Comparison of ENCODE assay signal across 1 cellular context in the genomic region with DNA sequence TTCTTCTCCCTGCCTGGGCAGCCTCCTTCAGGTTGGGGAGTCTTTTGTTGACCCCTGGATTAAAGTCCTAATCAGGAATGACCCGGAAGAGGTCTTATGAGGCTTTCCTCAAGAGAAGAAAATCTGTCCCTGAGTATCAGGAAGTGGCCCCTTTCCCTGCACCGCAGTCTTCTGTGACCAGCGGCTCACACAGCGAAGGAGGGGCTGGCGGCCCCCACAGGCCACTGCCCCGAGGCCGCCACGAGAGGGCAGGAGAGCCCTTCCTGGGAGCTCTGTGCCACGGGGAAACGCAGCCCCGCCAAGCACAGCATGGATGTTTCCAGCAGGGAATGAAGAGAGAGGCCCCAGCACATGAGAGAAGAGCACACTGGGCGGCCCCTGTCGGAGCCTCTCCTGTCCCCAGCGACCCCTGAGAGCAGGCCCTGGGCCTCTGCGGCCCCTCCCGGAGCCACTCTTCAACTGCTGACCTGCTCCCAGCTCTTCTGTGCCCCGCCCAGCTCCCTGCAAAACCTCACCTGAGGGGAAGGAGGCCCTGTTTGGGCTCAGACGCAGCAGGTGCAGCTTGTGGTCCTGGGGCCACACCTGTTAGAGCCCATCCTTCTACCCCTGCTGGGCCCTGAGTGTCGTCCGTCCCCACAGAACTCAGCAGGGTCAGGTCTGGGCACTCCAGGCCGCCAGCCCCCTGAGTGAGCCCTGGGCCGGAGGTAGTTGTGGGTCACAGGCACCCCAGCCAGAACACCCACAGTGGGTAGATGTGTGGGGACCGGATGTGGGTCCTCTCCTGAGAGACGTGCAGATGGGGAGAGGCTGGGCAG.
TF ChIP-seq lines count a peak whose summit lies in the region.

No MANE protein-coding gene starts in this region.

TF ChIP-seq in HEK293, 187 proteins besides CTCF, POLR2A, EP300 and RAD21 (continued from another document):
- TF ChIP-seq, protein P1, sequence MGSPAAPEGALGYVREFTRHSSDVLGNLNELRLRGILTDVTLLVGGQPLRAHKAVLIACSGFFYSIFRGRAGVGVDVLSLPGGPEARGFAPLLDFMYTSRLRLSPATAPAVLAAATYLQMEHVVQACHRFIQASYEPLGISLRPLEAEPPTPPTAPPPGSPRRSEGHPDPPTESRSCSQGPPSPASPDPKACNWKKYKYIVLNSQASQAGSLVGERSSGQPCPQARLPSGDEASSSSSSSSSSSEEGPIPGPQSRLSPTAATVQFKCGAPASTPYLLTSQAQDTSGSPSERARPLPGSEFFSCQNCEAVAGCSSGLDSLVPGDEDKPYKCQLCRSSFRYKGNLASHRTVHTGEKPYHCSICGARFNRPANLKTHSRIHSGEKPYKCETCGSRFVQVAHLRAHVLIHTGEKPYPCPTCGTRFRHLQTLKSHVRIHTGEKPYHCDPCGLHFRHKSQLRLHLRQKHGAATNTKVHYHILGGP (tag by site-specific recombination; IDR thresholded peaks at IDR 0.05) = no peak
- TF ChIP-seq ZNF416 (tag by site-specific recombination; IDR thresholded peaks at IDR 0.05) = no peak
- no peak for TF ChIP-seq GFI1B (tag by site-specific recombination; IDR thresholded peaks at IDR 0.05)
- TF ChIP-seq ZNF610 (tag by site-specific recombination; IDR thresholded peaks at IDR 0.05; ENCODE audit: borderline replicate concordance) = no peak
- no peak for TF ChIP-seq ZNF157 (tag by site-specific recombination; IDR thresholded peaks at IDR 0.05)
- no peak for TF ChIP-seq TRIM28 (IDR thresholded peaks at IDR 0.05; ENCODE audit: borderline replicate concordance, low read length)
- peak; percentile 47 for TF ChIP-seq SP7 (tag by site-specific recombination; IDR thresholded peaks at IDR 0.05)
- no peak for TF ChIP-seq ZFP69B (tag by site-specific recombination; IDR thresholded peaks at IDR 0.05)
- TF ChIP-seq ZNF155 (tag by site-specific recombination; IDR thresholded peaks at IDR 0.05) = no peak
- no peak for TF ChIP-seq BCL11A (tag by site-specific recombination; IDR thresholded peaks at IDR 0.05; ENCODE audit: low read depth)
- TF ChIP-seq GLIS1 (tag by site-specific recombination; IDR thresholded peaks at IDR 0.05) = peak; percentile 45; the same call in 1 of the 2 replicates
- TF ChIP-seq, protein P2, sequence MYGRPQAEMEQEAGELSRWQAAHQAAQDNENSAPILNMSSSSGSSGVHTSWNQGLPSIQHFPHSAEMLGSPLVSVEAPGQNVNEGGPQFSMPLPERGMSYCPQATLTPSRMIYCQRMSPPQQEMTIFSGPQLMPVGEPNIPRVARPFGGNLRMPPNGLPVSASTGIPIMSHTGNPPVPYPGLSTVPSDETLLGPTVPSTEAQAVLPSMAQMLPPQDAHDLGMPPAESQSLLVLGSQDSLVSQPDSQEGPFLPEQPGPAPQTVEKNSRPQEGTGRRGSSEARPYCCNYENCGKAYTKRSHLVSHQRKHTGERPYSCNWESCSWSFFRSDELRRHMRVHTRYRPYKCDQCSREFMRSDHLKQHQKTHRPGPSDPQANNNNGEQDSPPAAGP (tag by site-specific recombination; IDR thresholded peaks at IDR 0.05) = peak; percentile 81; the same call in 1 of the 2 replicates
- no peak for TF ChIP-seq BCL11B (tag by site-specific recombination; IDR thresholded peaks at IDR 0.05; ENCODE audit: low read depth)
- TF ChIP-seq ZFP37 (tag by site-specific recombination; IDR thresholded peaks at IDR 0.05) = no peak
- TF ChIP-seq GLIS2 (tag by site-specific recombination; IDR thresholded peaks at IDR 0.05) = no peak; the same call in 1 of the 2 replicates
- no peak for TF ChIP-seq ZNF521 (tag by site-specific recombination; IDR thresholded peaks at IDR 0.05)
- no peak for TF ChIP-seq OVOL3 (tag by site-specific recombination; IDR thresholded peaks at IDR 0.05)
- TF ChIP-seq ZFP3 (tag by site-specific recombination; IDR thresholded peaks at IDR 0.05; ENCODE audit: low read depth) = no peak
- no peak for TF ChIP-seq ZNF600 (tag by site-specific recombination; IDR thresholded peaks at IDR 0.05)
- TF ChIP-seq, protein P3, sequence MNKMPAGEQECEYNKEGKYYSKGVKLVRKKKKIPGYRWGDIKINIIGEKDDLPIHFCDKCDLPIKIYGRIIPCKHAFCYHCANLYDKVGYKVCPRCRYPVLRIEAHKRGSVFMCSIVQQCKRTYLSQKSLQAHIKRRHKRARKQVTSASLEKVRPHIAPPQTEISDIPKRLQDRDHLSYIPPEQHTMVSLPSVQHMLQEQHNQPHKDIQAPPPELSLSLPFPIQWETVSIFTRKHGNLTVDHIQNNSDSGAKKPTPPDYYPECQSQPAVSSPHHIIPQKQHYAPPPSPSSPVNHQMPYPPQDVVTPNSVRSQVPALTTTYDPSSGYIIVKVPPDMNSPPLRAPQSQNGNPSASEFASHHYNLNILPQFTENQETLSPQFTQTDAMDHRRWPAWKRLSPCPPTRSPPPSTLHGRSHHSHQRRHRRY (tag by site-specific recombination; IDR thresholded peaks at IDR 0.05) = no peak
- TF ChIP-seq ZNF423 (tag by site-specific recombination; IDR thresholded peaks at IDR 0.05) = peak; percentile 3; the same call in 1 of the 2 replicates
- TF ChIP-seq, protein P4, sequence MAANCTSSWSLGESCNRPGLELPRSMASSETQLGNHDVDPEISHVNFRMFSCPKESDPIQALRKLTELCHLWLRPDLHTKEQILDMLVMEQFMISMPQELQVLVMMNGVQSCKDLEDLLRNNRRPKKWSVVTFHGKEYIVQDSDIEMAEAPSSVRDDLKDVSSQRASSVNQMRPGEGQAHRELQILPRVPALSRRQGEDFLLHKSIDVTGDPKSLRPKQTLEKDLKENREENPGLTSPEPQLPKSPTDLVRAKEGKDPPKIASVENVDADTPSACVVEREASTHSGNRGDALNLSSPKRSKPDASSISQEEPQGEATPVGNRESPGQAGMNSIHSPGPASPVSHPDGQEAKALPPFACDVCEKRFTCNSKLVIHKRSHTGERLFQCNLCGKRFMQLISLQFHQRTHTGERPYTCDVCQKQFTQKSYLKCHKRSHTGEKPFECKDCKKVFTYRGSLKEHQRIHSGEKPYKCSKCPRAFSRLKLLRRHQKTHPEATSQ (tag by site-specific recombination; IDR thresholded peaks at IDR 0.05) = no peak
- TF ChIP-seq SP3 (tag by site-specific recombination; IDR thresholded peaks at IDR 0.05) = no peak
- no peak for TF ChIP-seq RBAK (tag by site-specific recombination; IDR thresholded peaks at IDR 0.05)
